Comparison of ENCODE assay signal across 8 cellular contexts in the genomic region with DNA sequence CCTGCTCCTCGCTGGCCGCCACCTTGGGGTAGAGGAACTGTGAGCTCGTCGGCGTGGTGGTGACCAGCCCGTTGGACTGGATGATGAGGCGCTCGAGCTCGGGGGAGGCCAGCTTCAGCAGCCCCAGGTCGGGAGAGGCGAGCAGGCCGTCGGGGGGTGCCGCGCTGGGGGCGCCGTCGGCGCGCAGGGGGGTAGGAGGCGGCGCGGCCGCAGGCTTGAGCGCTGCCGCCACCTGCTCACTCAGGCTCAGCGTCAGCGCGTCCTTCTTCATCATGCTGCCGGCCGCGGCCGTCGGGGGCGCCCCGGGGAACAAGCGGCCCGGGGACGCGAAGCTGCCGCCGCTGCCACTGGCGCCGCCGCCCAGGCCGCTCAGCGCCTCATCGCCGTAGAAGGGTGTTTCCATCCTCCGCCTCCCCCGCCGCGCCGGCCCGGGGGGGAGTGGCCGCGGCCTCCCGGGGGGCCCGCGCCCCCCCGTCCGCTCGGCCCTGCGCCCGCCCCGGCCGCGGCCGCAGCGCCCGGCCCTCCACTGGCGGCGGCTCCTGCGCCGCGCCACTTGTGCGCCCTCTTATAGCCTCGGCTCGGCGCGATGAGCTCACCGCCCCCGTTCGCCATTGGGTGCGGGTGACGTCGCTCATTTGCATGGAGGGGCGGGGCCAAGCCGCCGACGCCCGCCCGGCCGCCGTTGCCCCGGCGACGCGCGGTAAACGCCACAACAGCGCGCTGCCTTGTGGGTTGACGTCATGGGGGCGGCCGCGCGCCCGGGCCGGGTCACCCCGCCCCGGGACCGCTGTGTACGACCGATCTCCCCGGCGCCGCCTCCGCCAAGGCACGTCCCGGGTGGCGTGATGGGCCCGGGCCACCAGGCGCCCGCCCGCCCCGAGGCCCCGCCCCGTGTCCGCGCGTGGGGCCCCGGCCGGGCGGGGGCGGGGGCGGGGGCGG. TPM values are rescaled to one million over a fixed set of nuclear protein-coding genes. Genes with fewer than 3 reads are reported as not detected.
DNase-seq lines count a peak whose midpoint lies in the region; ATAC-seq lines count a peak whose summit lies in the region.

A gene (minus strand): TSS at position 541 of the 939 bp plus-strand sequence. CDS start 138 bp downstream, at position 403.

- H3K79me2 ChIP-seq in GM23248 (ENCODE audit: insufficient read depth) = peaks cover 40% of the 10 kb centered on the region

- peak within 1 kb of the TSS; percentile 99 for H3K9ac ChIP-seq in GM23248

- 1% methylated on average over 48 to 102 of the region's 138 CpGs for WGBS in GM23248 (ENCODE audit: low coverage in 1 of 2, low lambda C conversion rate in 2 of 2, missing lambda C conversion rate in 2 of 2), 2 experiments

- H3K27me3 Mint-ChIP-seq in naive thymus-derived CD4-positive, alpha-beta T cell = peaks cover 0 to 9% (median 0%) of the 10 kb centered on the region in 5 donors
- no peaks in the 10 kb centered on the region for H3K27me3 Mint-ChIP-seq in stimulated activated memory B cell treated with anti-CD40 and anti-IgM and Interleukin-4, amounts not matched to agents 10 μg/mL and 1 μg/mL and 100 μg/mL, for 72 hours

- intact Hi-C loops in naive thymus-derived CD4-positive, alpha-beta T cell (cut with micrococcal nuclease) = loop anchor here (1.0 to 2.0 kb wide), 4 partner anchors 9 to 23 kb away; no protein-coding TSS in a partner anchor

- in situ Hi-C loops in GM23248 (cut with MboI) = no loop called here

- H3K9me2 ChIP-seq in GM23248 (ENCODE audit: insufficient read depth) = no peaks in the 10 kb centered on the region

- H2AFZ ChIP-seq in GM23248 = peak within 1 kb of the TSS; percentile 60

- H4K20me1 ChIP-seq in GM23248 (ENCODE audit: insufficient read depth) = peaks cover 8% of the 10 kb centered on the region; the same call in 1 of the 2 replicates

- peak within 1 kb of the TSS; percentile 93 for H3K4me2 ChIP-seq in GM23248 (ENCODE audit: unreplicated experiment)

- ATAC-seq in naive thymus-derived CD4-positive, alpha-beta T cell = peak; percentile 77
- peak; percentile 86 for ATAC-seq in stimulated activated memory B cell treated with anti-CD40 and anti-IgM and Interleukin-4, amounts not matched to agents 10 μg/mL and 1 μg/mL and 100 μg/mL, for 72 hours

- peaks cover 0 to 33% (median 8%) of the 10 kb centered on the region in 5 donors for H3K36me3 Mint-ChIP-seq in naive thymus-derived CD4-positive, alpha-beta T cell
- peaks cover 33% of the 10 kb centered on the region for H3K36me3 Mint-ChIP-seq in stimulated activated memory B cell treated with anti-CD40 and anti-IgM and Interleukin-4, amounts not matched to agents 10 μg/mL and 1 μg/mL and 100 μg/mL, for 72 hours

- DNase-seq in EH (ENCODE audit: low read depth) (peak; percentile 98), GM23248 (peak; percentile 99), Kasumi-1 (lab: John Stamatoyannopoulos, UW) (peak; percentile 93 to 94), RKO (ENCODE audit: low spot score) (peak; percentile 95), fibroblast of gingiva (ENCODE audit: low read depth) (peak; percentile 99)
- DNase-seq in activated T-helper 1 cell treated with anti-CD3 and anti-CD28 coated beads, Interleukin-2, amount 50 U/mL, for 16 hours (ENCODE audit: low read depth in 1 of 2, low spot score in 1 of 2) = peak; percentile 88 to 98
- peak; percentile 98 to 99 (median 99) for DNase-seq in naive thymus-derived CD4-positive, alpha-beta T cell

- H3K9me3 ChIP-seq in GM23248 (ENCODE audit: low read depth) = no peaks in the 10 kb centered on the region
- H3K9me3 ChIP-seq in naive thymus-derived CD4-positive, alpha-beta T cell (ENCODE audit: control insufficient read depth in 2 of 3, low read length in 3 of 3) = no peaks in the 10 kb centered on the region

- CTCF ChIA-PET in naive thymus-derived CD4-positive, alpha-beta T cell (lab: Charles Lee) = interaction anchor here (0.6 to 7.8 kb wide), 8 partner anchors 11 to 111 kb away, joined by 3 to 266 read pairs (median 8); a partner anchor contains a TSS

- peak within 1 kb of the TSS; percentile 99 for H3K27ac ChIP-seq in GM23248
- H3K27ac ChIP-seq in naive thymus-derived CD4-positive, alpha-beta T cell (ENCODE audit: low read depth, low read length) = peak within 1 kb of the TSS; percentile 100

- H3K27me3 ChIP-seq in GM23248 (replicated peaks; ENCODE audit: insufficient read depth) = no peaks in the 10 kb centered on the region
- no peaks in the 10 kb centered on the region for H3K27me3 ChIP-seq in naive thymus-derived CD4-positive, alpha-beta T cell (ENCODE audit: control insufficient read depth in 2 of 2, insufficient read depth in 2 of 2, low read length in 2 of 2)

- peaks cover 8% of the 10 kb centered on the region for H3K36me3 ChIP-seq in GM23248 (ENCODE audit: low read depth)
- peaks cover 0 to 30% (median 4%) of the 10 kb centered on the region in 3 experiments for H3K36me3 ChIP-seq in naive thymus-derived CD4-positive, alpha-beta T cell (ENCODE audit: control insufficient read depth in 2 of 3, insufficient read depth in 3 of 3, low read length in 3 of 3)

- peaks cover 29 to 56% (median 50%) of the 10 kb centered on the region in 7 donors for H3K4me1 Mint-ChIP-seq in naive thymus-derived CD4-positive, alpha-beta T cell
- H3K4me1 Mint-ChIP-seq in stimulated activated memory B cell treated with anti-CD40 and anti-IgM and Interleukin-4, amounts not matched to agents 10 μg/mL and 1 μg/mL and 100 μg/mL, for 72 hours = peaks cover 58% of the 10 kb centered on the region

- peaks cover 26% of the 10 kb centered on the region for H3F3A ChIP-seq in GM23248 (ENCODE audit: insufficient read depth)

- H3K4me3 Mint-ChIP-seq in naive thymus-derived CD4-positive, alpha-beta T cell = peak within 1 kb of the TSS; percentile 91 to 98 (median 94)
- H3K4me3 Mint-ChIP-seq in stimulated activated memory B cell treated with anti-CD40 and anti-IgM and Interleukin-4, amounts not matched to agents 10 μg/mL and 1 μg/mL and 100 μg/mL, for 72 hours = peak within 1 kb of the TSS; percentile 93

- peak within 1 kb of the TSS; percentile 89 for H3K4me3 ChIP-seq in GM23248
- peak within 1 kb of the TSS; percentile 91 for H3K4me3 ChIP-seq in naive thymus-derived CD4-positive, alpha-beta T cell (ENCODE audit: low read length)

- peak within 1 kb of the TSS; percentile 96 to 99 (median 98) for H3K27ac Mint-ChIP-seq in naive thymus-derived CD4-positive, alpha-beta T cell
- peak within 1 kb of the TSS; percentile 91 for H3K27ac Mint-ChIP-seq in stimulated activated memory B cell treated with anti-CD40 and anti-IgM and Interleukin-4, amounts not matched to agents 10 μg/mL and 1 μg/mL and 100 μg/mL, for 72 hours

- H3K9me3 Mint-ChIP-seq in naive thymus-derived CD4-positive, alpha-beta T cell = peaks cover 0 to 35% (median 0%) of the 10 kb centered on the region in 11 donors
- no peaks in the 10 kb centered on the region for H3K9me3 Mint-ChIP-seq in stimulated activated memory B cell treated with anti-CD40 and anti-IgM and Interleukin-4, amounts not matched to agents 10 μg/mL and 1 μg/mL and 100 μg/mL, for 72 hours

- POLR2A ChIA-PET in naive thymus-derived CD4-positive, alpha-beta T cell (lab: Charles Lee) = interaction anchor here (0.5 to 10.5 kb wide), 42 partner anchors 10 to 1587 kb away, joined by 3 to 757 read pairs (median 5); a partner anchor contains a TSS

- H3K4me1 ChIP-seq in GM23248 (ENCODE audit: insufficient read depth) = peaks cover 19% of the 10 kb centered on the region
- peaks cover 26 to 45% of the 10 kb centered on the region in 2 donors for H3K4me1 ChIP-seq in naive thymus-derived CD4-positive, alpha-beta T cell (ENCODE audit: control insufficient read depth in 2 of 2, insufficient read depth in 2 of 2, low read length in 2 of 2)

RNA-seq across cellular contexts. Expression of the gene that starts here (rescaled TPM):
- total RNA-seq in GM23248 (2014; rRNA removed; shearing (Covaris generic)) = 123 and 172 TPM in 2 replicates
- 15.3 and 17.9 TPM in 2 replicates for polyA plus RNA-seq in GM23248 (2016; fragmentation: Nextera tagmentation; extraction: Ambion mirVana)
- 1,000 to 10,000 TPM in 2 of 5 experiments, 100 to 1,000 TPM in 3; 196 to 1,360 (median 279) TPM for total RNA-seq in naive thymus-derived CD4-positive, alpha-beta T cell
- 10 to 100 TPM; 29.0 to 67.3 TPM for polyA plus RNA-seq in naive thymus-derived CD4-positive, alpha-beta T cell

Comparison
In these comparisons a context has a peak if more than half of its experiments do, and no peak if none do; other contexts are left out.
1. Peak in every context shown above with its lines: DNase-seq, ATAC-seq, H3K4me3 ChIP-seq and H3K27ac ChIP-seq.